1 cellular context compared by ENCODE assay signal in the genomic region with DNA sequence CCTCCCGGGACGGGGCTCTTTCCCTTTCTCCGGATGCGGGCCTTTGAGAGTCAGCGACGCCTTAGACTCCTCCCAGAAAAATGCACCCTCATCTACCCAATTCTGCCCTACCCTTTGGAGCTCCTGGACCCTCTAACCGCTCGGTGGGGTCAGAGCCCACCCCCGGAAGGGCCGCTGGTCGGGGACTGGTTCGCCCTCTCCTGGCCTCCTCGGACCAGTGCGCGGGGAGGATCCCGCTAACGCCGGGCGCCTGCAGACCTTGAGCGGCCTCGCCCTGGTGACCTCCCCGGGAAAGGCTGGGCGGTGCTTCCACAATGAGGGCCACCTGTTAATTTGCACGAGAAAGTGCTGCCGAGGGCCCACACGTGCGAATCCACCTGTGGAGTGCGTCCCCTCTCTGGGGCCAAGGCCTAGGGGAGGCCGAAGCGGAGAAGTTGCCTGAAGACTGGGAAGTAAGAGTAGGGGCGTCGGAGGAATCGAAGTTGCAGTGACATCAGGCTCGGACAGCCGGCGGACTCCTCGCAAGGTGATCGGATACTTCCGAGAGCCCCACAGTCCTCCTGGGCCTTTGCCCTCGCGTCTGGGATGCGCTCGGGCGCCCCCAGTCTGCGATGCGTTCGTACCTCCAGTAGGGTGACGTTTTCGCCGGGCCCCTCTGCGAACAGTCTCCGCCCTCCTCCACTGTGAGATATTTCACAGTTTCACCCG.
A peak's percentile ranks its signal among the peaks of the same experiment; 100 is the strongest.
TF ChIP-seq lines count a peak whose summit lies in the region.

No MANE protein-coding gene starts in this region.

TF ChIP-seq in WTC11, 78 proteins besides CTCF, POLR2A, EP300 and RAD21 (continued from another document):
- TF ChIP-seq, protein P1, sequence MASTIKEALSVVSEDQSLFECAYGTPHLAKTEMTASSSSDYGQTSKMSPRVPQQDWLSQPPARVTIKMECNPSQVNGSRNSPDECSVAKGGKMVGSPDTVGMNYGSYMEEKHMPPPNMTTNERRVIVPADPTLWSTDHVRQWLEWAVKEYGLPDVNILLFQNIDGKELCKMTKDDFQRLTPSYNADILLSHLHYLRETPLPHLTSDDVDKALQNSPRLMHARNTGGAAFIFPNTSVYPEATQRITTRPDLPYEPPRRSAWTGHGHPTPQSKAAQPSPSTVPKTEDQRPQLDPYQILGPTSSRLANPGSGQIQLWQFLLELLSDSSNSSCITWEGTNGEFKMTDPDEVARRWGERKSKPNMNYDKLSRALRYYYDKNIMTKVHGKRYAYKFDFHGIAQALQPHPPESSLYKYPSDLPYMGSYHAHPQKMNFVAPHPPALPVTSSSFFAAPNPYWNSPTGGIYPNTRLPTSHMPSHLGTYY (CRISPR knock-in tag; IDR thresholded peaks at IDR 0.05): no peak
- no peak for TF ChIP-seq SOX15 (CRISPR knock-in tag; IDR thresholded peaks at IDR 0.05)
- TF ChIP-seq, protein P2, sequence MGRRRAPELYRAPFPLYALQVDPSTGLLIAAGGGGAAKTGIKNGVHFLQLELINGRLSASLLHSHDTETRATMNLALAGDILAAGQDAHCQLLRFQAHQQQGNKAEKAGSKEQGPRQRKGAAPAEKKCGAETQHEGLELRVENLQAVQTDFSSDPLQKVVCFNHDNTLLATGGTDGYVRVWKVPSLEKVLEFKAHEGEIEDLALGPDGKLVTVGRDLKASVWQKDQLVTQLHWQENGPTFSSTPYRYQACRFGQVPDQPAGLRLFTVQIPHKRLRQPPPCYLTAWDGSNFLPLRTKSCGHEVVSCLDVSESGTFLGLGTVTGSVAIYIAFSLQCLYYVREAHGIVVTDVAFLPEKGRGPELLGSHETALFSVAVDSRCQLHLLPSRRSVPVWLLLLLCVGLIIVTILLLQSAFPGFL (CRISPR knock-in tag; IDR thresholded peaks at IDR 0.05; ENCODE audit: borderline replicate concordance): no peak
- TF ChIP-seq, protein P3, sequence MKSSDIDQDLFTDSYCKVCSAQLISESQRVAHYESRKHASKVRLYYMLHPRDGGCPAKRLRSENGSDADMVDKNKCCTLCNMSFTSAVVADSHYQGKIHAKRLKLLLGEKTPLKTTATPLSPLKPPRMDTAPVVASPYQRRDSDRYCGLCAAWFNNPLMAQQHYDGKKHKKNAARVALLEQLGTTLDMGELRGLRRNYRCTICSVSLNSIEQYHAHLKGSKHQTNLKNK (CRISPR knock-in tag; IDR thresholded peaks at IDR 0.05): no peak
- TF ChIP-seq FOXK1 (CRISPR knock-in tag; IDR thresholded peaks at IDR 0.05): no peak
- TF ChIP-seq, protein P4, sequence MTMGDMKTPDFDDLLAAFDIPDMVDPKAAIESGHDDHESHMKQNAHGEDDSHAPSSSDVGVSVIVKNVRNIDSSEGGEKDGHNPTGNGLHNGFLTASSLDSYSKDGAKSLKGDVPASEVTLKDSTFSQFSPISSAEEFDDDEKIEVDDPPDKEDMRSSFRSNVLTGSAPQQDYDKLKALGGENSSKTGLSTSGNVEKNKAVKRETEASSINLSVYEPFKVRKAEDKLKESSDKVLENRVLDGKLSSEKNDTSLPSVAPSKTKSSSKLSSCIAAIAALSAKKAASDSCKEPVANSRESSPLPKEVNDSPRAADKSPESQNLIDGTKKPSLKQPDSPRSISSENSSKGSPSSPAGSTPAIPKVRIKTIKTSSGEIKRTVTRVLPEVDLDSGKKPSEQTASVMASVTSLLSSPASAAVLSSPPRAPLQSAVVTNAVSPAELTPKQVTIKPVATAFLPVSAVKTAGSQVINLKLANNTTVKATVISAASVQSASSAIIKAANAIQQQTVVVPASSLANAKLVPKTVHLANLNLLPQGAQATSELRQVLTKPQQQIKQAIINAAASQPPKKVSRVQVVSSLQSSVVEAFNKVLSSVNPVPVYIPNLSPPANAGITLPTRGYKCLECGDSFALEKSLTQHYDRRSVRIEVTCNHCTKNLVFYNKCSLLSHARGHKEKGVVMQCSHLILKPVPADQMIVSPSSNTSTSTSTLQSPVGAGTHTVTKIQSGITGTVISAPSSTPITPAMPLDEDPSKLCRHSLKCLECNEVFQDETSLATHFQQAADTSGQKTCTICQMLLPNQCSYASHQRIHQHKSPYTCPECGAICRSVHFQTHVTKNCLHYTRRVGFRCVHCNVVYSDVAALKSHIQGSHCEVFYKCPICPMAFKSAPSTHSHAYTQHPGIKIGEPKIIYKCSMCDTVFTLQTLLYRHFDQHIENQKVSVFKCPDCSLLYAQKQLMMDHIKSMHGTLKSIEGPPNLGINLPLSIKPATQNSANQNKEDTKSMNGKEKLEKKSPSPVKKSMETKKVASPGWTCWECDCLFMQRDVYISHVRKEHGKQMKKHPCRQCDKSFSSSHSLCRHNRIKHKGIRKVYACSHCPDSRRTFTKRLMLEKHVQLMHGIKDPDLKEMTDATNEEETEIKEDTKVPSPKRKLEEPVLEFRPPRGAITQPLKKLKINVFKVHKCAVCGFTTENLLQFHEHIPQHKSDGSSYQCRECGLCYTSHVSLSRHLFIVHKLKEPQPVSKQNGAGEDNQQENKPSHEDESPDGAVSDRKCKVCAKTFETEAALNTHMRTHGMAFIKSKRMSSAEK (CRISPR knock-in tag; IDR thresholded peaks at IDR 0.05; ENCODE audit: borderline replicate concordance): no peak
- TF ChIP-seq ELF4 (CRISPR knock-in tag; IDR thresholded peaks at IDR 0.05; ENCODE audit: low read depth): no peak
- TF ChIP-seq, protein P5, sequence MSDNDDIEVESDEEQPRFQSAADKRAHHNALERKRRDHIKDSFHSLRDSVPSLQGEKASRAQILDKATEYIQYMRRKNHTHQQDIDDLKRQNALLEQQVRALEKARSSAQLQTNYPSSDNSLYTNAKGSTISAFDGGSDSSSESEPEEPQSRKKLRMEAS (CRISPR knock-in tag; IDR thresholded peaks at IDR 0.05): peak; percentile 93
- TF ChIP-seq KAT7 (CRISPR knock-in tag; IDR thresholded peaks at IDR 0.05; ENCODE audit: borderline replicate concordance): no peak
- TF ChIP-seq, protein P6, sequence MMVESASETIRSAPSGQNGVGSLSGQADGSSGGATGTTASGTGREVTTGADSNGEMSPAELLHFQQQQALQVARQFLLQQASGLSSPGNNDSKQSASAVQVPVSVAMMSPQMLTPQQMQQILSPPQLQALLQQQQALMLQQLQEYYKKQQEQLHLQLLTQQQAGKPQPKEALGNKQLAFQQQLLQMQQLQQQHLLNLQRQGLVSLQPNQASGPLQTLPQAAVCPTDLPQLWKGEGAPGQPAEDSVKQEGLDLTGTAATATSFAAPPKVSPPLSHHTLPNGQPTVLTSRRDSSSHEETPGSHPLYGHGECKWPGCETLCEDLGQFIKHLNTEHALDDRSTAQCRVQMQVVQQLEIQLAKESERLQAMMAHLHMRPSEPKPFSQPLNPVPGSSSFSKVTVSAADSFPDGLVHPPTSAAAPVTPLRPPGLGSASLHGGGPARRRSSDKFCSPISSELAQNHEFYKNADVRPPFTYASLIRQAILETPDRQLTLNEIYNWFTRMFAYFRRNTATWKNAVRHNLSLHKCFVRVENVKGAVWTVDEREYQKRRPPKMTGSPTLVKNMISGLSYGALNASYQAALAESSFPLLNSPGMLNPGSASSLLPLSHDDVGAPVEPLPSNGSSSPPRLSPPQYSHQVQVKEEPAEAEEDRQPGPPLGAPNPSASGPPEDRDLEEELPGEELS (CRISPR knock-in tag; IDR thresholded peaks at IDR 0.05): peak; percentile 52; the same call in 1 of the 2 replicates
- TF ChIP-seq, protein P7, sequence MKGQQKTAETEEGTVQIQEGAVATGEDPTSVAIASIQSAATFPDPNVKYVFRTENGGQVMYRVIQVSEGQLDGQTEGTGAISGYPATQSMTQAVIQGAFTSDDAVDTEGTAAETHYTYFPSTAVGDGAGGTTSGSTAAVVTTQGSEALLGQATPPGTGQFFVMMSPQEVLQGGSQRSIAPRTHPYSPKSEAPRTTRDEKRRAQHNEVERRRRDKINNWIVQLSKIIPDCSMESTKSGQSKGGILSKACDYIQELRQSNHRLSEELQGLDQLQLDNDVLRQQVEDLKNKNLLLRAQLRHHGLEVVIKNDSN (CRISPR knock-in tag; IDR thresholded peaks at IDR 0.05): peak; percentile 53; the same call in 1 of the 2 replicates
- TF ChIP-seq, protein P8, sequence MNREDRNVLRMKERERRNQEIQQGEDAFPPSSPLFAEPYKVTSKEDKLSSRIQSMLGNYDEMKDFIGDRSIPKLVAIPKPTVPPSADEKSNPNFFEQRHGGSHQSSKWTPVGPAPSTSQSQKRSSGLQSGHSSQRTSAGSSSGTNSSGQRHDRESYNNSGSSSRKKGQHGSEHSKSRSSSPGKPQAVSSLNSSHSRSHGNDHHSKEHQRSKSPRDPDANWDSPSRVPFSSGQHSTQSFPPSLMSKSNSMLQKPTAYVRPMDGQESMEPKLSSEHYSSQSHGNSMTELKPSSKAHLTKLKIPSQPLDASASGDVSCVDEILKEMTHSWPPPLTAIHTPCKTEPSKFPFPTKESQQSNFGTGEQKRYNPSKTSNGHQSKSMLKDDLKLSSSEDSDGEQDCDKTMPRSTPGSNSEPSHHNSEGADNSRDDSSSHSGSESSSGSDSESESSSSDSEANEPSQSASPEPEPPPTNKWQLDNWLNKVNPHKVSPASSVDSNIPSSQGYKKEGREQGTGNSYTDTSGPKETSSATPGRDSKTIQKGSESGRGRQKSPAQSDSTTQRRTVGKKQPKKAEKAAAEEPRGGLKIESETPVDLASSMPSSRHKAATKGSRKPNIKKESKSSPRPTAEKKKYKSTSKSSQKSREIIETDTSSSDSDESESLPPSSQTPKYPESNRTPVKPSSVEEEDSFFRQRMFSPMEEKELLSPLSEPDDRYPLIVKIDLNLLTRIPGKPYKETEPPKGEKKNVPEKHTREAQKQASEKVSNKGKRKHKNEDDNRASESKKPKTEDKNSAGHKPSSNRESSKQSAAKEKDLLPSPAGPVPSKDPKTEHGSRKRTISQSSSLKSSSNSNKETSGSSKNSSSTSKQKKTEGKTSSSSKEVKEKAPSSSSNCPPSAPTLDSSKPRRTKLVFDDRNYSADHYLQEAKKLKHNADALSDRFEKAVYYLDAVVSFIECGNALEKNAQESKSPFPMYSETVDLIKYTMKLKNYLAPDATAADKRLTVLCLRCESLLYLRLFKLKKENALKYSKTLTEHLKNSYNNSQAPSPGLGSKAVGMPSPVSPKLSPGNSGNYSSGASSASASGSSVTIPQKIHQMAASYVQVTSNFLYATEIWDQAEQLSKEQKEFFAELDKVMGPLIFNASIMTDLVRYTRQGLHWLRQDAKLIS (CRISPR knock-in tag; IDR thresholded peaks at IDR 0.05; ENCODE audit: borderline replicate concordance): no peak
- TF ChIP-seq, protein P9, sequence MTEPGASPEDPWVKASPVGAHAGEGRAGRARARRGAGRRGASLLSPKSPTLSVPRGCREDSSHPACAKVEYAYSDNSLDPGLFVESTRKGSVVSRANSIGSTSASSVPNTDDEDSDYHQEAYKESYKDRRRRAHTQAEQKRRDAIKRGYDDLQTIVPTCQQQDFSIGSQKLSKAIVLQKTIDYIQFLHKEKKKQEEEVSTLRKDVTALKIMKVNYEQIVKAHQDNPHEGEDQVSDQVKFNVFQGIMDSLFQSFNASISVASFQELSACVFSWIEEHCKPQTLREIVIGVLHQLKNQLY (CRISPR knock-in tag; IDR thresholded peaks at IDR 0.05): no peak
- TF ChIP-seq CBFB (CRISPR knock-in tag; IDR thresholded peaks at IDR 0.05; ENCODE audit: low read depth): no peak
- 0 out of 2 replicates have a peak, but pooled peaks have one; percentile 59 for TF ChIP-seq ETV6 (CRISPR knock-in tag; IDR thresholded peaks at IDR 0.05)
- TF ChIP-seq JUN (CRISPR knock-in tag; IDR thresholded peaks at IDR 0.05): peak; percentile 41; the same call in 1 of the 2 replicates
- TF ChIP-seq TCF7 (CRISPR knock-in tag; IDR thresholded peaks at IDR 0.05; ENCODE audit: low read depth): no peak
- TF ChIP-seq, protein P10, sequence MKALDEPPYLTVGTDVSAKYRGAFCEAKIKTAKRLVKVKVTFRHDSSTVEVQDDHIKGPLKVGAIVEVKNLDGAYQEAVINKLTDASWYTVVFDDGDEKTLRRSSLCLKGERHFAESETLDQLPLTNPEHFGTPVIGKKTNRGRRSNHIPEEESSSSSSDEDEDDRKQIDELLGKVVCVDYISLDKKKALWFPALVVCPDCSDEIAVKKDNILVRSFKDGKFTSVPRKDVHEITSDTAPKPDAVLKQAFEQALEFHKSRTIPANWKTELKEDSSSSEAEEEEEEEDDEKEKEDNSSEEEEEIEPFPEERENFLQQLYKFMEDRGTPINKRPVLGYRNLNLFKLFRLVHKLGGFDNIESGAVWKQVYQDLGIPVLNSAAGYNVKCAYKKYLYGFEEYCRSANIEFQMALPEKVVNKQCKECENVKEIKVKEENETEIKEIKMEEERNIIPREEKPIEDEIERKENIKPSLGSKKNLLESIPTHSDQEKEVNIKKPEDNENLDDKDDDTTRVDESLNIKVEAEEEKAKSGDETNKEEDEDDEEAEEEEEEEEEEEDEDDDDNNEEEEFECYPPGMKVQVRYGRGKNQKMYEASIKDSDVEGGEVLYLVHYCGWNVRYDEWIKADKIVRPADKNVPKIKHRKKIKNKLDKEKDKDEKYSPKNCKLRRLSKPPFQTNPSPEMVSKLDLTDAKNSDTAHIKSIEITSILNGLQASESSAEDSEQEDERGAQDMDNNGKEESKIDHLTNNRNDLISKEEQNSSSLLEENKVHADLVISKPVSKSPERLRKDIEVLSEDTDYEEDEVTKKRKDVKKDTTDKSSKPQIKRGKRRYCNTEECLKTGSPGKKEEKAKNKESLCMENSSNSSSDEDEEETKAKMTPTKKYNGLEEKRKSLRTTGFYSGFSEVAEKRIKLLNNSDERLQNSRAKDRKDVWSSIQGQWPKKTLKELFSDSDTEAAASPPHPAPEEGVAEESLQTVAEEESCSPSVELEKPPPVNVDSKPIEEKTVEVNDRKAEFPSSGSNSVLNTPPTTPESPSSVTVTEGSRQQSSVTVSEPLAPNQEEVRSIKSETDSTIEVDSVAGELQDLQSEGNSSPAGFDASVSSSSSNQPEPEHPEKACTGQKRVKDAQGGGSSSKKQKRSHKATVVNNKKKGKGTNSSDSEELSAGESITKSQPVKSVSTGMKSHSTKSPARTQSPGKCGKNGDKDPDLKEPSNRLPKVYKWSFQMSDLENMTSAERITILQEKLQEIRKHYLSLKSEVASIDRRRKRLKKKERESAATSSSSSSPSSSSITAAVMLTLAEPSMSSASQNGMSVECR (CRISPR knock-in tag; IDR thresholded peaks at IDR 0.05; ENCODE audit: borderline replicate concordance): no peak; the same call in none of the 2 replicates
- TF ChIP-seq ZNF317 (CRISPR knock-in tag; IDR thresholded peaks at IDR 0.05; ENCODE audit: borderline replicate concordance, low read depth): no peak
- TF ChIP-seq, protein P11, sequence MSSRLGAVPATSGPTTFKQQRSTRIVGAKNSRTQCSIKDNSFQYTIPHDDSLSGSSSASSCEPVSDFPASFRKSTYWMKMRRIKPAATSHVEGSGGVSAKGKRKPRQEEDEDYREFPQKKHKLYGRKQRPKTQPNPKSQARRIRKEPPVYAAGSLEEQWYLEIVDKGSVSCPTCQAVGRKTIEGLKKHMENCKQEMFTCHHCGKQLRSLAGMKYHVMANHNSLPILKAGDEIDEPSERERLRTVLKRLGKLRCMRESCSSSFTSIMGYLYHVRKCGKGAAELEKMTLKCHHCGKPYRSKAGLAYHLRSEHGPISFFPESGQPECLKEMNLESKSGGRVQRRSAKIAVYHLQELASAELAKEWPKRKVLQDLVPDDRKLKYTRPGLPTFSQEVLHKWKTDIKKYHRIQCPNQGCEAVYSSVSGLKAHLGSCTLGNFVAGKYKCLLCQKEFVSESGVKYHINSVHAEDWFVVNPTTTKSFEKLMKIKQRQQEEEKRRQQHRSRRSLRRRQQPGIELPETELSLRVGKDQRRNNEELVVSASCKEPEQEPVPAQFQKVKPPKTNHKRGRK (CRISPR knock-in tag; IDR thresholded peaks at IDR 0.05; ENCODE audit: borderline replicate concordance): no peak
- TF ChIP-seq RELA (CRISPR knock-in tag; IDR thresholded peaks at IDR 0.05; ENCODE audit: borderline replicate concordance): no peak
- TF ChIP-seq, protein P12, sequence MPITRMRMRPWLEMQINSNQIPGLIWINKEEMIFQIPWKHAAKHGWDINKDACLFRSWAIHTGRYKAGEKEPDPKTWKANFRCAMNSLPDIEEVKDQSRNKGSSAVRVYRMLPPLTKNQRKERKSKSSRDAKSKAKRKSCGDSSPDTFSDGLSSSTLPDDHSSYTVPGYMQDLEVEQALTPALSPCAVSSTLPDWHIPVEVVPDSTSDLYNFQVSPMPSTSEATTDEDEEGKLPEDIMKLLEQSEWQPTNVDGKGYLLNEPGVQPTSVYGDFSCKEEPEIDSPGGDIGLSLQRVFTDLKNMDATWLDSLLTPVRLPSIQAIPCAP (CRISPR knock-in tag; IDR thresholded peaks at IDR 0.05): 0 out of 2 replicates have a peak, but pooled peaks have one; percentile 57
- no peak for TF ChIP-seq OVOL2 (CRISPR knock-in tag; IDR thresholded peaks at IDR 0.05; ENCODE audit: borderline replicate concordance)
